20 cellular contexts compared by ENCODE assay signal in genomic region chr12:77401062-77401461, GRCh38.
DNase-seq lines count a peak whose midpoint lies in the region; ATAC-seq, FAIRE-seq and TF ChIP-seq lines count a peak whose summit lies in the region.
"Had no signal": no experiment of that assay in that cellular context is flagged by ENCODE, and none has a peak within 500 bp of the region (broad histone marks: within the 10 kb centered on the region; RNA-seq: fewer than 3 reads in every experiment).

No MANE protein-coding gene starts in this region.

- H3K9me3 ChIP-seq in SK-N-SH, result no peaks in the 10 kb centered on the region
- H3K9me3 ChIP-seq in keratinocyte (ENCODE audit: control insufficient read depth, low read depth, low read length), result no peaks in the 10 kb centered on the region
- H3K9me3 ChIP-seq: A549 had no signal

- CTCF ChIA-PET in SK-N-SH (lab: Yijun Ruan, JAX) (no interaction called here), GM10248 (lab: Yijun Ruan, JAX) (interaction anchor here (1.7 kb wide), 1 partner anchor 11 kb away, joined by 7 read pairs; no protein-coding TSS in a partner anchor)

- DNase-seq in SK-N-SH (no peak), M059J (ENCODE audit: low read depth) (peak; percentile 1), epithelial cell of prostate (ENCODE audit: low read depth, low spot score) (peak; percentile 14), keratinocyte (ENCODE audit: low read depth, low spot score) (no peak), GM10248 (ENCODE audit: extremely low spot score) (no peak), COLO668 (lab: John Stamatoyannopoulos, UW; ENCODE audit: unreplicated experiment) (no peak)
- DNase-seq: AML-193; Calu3; CD4-positive, alpha-beta memory T cell; DMS79 treated with DMSO at 0.1 percent for 48 hours; GOT3; H7; HFFc6 had no signal

- H3K27ac ChIP-seq in SK-N-SH (ENCODE audit: low read depth in 2 of 2, low read length in 1 of 2) (peak overlapping the region in 1 of 2 experiments; percentile 36; a peak in 1 of 4 replicates), epithelial cell of prostate (peak overlapping the region; percentile 62), keratinocyte (ENCODE audit: control insufficient read depth, insufficient read depth, low read length) (peak overlapping the region; percentile 14)
- H3K27ac ChIP-seq: 22Rv1, A549 had no signal

- no peak overlapping the region for H3K9ac ChIP-seq in SK-N-SH
- no peak overlapping the region for H3K9ac ChIP-seq in keratinocyte (ENCODE audit: control insufficient read depth, extremely low read depth, insufficient read depth, low read length)

- ATAC-seq in SK-N-SH treated with all-trans-retinoic acid at 6 μM for 48 hours, result peak; percentile 12; the same call in 2 of the 3 replicates
- ATAC-seq in GM18498 (IDR thresholded peaks at IDR 0.05; ENCODE audit: unreplicated experiment), result no peak
- ATAC-seq: A549, HCT116 had no signal

- no peaks in the 10 kb centered on the region for H3K9me1 ChIP-seq in keratinocyte (ENCODE audit: control insufficient read depth, extremely low read depth, insufficient read depth, low read length)

- H3F3A ChIP-seq in SK-N-SH (replicated peaks; ENCODE audit: insufficient read depth), result peaks cover 21% of the 10 kb centered on the region

- no peak for TF ChIP-seq CTCF in SK-N-SH (IDR thresholded peaks at IDR 0.05)
- no peak for TF ChIP-seq CTCF in keratinocyte (optimal IDR thresholded peaks at IDR 0.05 in 1 of 3, IDR thresholded peaks at IDR 0.05 in 1 of 3, conservative IDR thresholded peaks at IDR 0.05 in 1 of 3; ENCODE audit: extremely low read depth in 1 of 3, insufficient read depth in 2 of 3, low read length in 3 of 3)
- TF ChIP-seq CTCF in GM10248 (IDR thresholded peaks at IDR 0.05; ENCODE audit: control extremely low read depth, extremely low read depth, low read depth, missing control alignments), result no peak

- no peaks in the 10 kb centered on the region for H4K20me1 ChIP-seq in SK-N-SH (ENCODE audit: insufficient read depth)
- no peaks in the 10 kb centered on the region for H4K20me1 ChIP-seq in keratinocyte (ENCODE audit: control insufficient read depth, extremely low read depth, insufficient read depth, low read length)

- H3K4me2 ChIP-seq in SK-N-SH (no peak overlapping the region), keratinocyte (ENCODE audit: control insufficient read depth, extremely low read depth, insufficient read depth, low read depth, low read length) (no peak overlapping the region)
- H3K4me2 ChIP-seq: A549 had no signal

- 53% methylated on average over 3 of the region's 3 CpGs for WGBS in SK-N-SH (ENCODE audit: low lambda C conversion rate)

- no peaks in the 10 kb centered on the region for H3K9me2 ChIP-seq in SK-N-SH

- FAIRE-seq in keratinocyte (lab: Jason Lieb, UNC), result no peak
- FAIRE-seq: A549, GM12891, GM18507 had no signal

- H3K79me2 ChIP-seq in SK-N-SH (ENCODE audit: insufficient read depth) (0 out of 2 replicates have a peak, but pooled peaks cover 4% of the 10 kb centered on the region), keratinocyte (ENCODE audit: control insufficient read depth, insufficient read depth, low read length) (no peaks in the 10 kb centered on the region)

- H2AFZ ChIP-seq in SK-N-SH (ENCODE audit: low read depth) (no peak overlapping the region), keratinocyte (ENCODE audit: control insufficient read depth, low read length) (no peak overlapping the region)

- dilution Hi-C loops in keratinocyte (cut with MboI; ENCODE audit: extremely low pct_ligation_motif_present, low sequenced_read_pairs), result no loop called here

- H3K4me3 ChIP-seq in SK-N-SH (ENCODE audit: low read depth in 2 of 2, low read length in 1 of 2), result no peak overlapping the region
- H3K4me3 ChIP-seq in keratinocyte (ENCODE audit: control insufficient read depth in 2 of 3, extremely low read depth in 1 of 3, insufficient read depth in 2 of 3, low read depth in 1 of 3, low read length in 3 of 3), result no peak overlapping the region
- H3K4me3 ChIP-seq: A549 had no signal

- POLR2A ChIA-PET in SK-N-SH (lab: Yijun Ruan, JAX) (no interaction called here), GM10248 (lab: Yijun Ruan, JAX) (no interaction called here)

- peaks cover 0 to 10% of the 10 kb centered on the region in 2 experiments; a peak in 1 of 4 replicates for H3K4me1 ChIP-seq in SK-N-SH (ENCODE audit: control insufficient read depth in 1 of 2, insufficient read depth in 2 of 2, low read depth in 1 of 2, low read length in 1 of 2)
- H3K4me1 ChIP-seq in keratinocyte (ENCODE audit: control insufficient read depth, extremely low read depth, insufficient read depth, low read length), result peaks cover 4% of the 10 kb centered on the region
- H3K4me1 ChIP-seq: A549 had no signal

- TF ChIP-seq RAD21 in SK-N-SH (IDR thresholded peaks at IDR 0.05; ENCODE audit: low read length), result no peak

- H3K36me3 ChIP-seq in SK-N-SH (replicated peaks in 1 of 2; ENCODE audit: control insufficient read depth in 1 of 2, insufficient read depth in 2 of 2, low read length in 1 of 2) (no peaks in the 10 kb centered on the region), keratinocyte (ENCODE audit: control insufficient read depth in 2 of 2, extremely low read depth in 1 of 2, insufficient read depth in 2 of 2, low read length in 2 of 2) (no peaks in the 10 kb centered on the region)

- H3K27me3 ChIP-seq in SK-N-SH (ENCODE audit: insufficient read depth), result no peaks in the 10 kb centered on the region
- no peaks in the 10 kb centered on the region for H3K27me3 ChIP-seq in keratinocyte (ENCODE audit: control insufficient read depth, extremely low read depth, insufficient read depth, low read length)

- TF ChIP-seq EP300 in SK-N-SH (IDR thresholded peaks at IDR 0.05; ENCODE audit: borderline replicate concordance in 1 of 2, low read depth in 1 of 2, low read length in 1 of 2), result no peak

TF ChIP-seq in SK-N-SH treated with all-trans-retinoic acid at 6 μM for 48 hours, 23 proteins besides CTCF, POLR2A, EP300 and RAD21 (continues in another document):
- TF ChIP-seq ZNF565 (CRISPR knock-in tag; conservative IDR thresholded peaks at IDR 0.05; ENCODE audit: low read depth) (no peak), CSDC2 (CRISPR knock-in tag; IDR thresholded peaks at IDR 0.05) (no peak), ZNF8 (CRISPR knock-in tag; IDR thresholded peaks at IDR 0.05) (no peak), ZFP30 (CRISPR knock-in tag; IDR thresholded peaks at IDR 0.05) (no peak), TSHZ2 (CRISPR knock-in tag; IDR thresholded peaks at IDR 0.05) (no peak), ZFP3 (CRISPR knock-in tag; IDR thresholded peaks at IDR 0.05) (no peak), ESRRG (CRISPR knock-in tag; IDR thresholded peaks at IDR 0.05) (no peak), ZC3H10 (CRISPR knock-in tag; IDR thresholded peaks at IDR 0.05) (no peak)

TF ChIP-seq in SK-N-SH, 30 proteins besides CTCF, POLR2A, EP300 and RAD21:
- TF ChIP-seq NRF1 (IDR thresholded peaks at IDR 0.05; ENCODE audit: low read depth, low read length) (no peak), GATA2 (CRISPR knock-in tag; IDR thresholded peaks at IDR 0.05) (no peak), FOXJ3 (CRISPR knock-in tag; IDR thresholded peaks at IDR 0.05) (no peak), PBX3 (IDR thresholded peaks at IDR 0.05) (no peak), TEAD4 (IDR thresholded peaks at IDR 0.05; ENCODE audit: borderline replicate concordance, insufficient read depth) (no peak), MXI1 (IDR thresholded peaks at IDR 0.05; ENCODE audit: low read depth, low read length) (no peak), USF2 (IDR thresholded peaks at IDR 0.05; ENCODE audit: borderline replicate concordance, low read depth, low read length) (no peak), NFIC (IDR thresholded peaks at IDR 0.05; ENCODE audit: borderline replicate concordance) (no peak), RCOR1 (IDR thresholded peaks at IDR 0.05; ENCODE audit: low read length) (no peak)
TF ChIP-seq in SK-N-SH: peak in this region for 0.

Comparison
In these comparisons a context has a peak if more than half of its experiments do, and no peak if none do; other contexts are left out.
1. DNase-seq: peak in M059J (single experiment) and epithelial cell of prostate (single experiment); none in SK-N-SH (single experiment), keratinocyte (single experiment), GM10248 (single experiment) and COLO668 (single experiment).